Comparison of ENCODE assay signal across 12 cellular contexts in the genomic region with DNA sequence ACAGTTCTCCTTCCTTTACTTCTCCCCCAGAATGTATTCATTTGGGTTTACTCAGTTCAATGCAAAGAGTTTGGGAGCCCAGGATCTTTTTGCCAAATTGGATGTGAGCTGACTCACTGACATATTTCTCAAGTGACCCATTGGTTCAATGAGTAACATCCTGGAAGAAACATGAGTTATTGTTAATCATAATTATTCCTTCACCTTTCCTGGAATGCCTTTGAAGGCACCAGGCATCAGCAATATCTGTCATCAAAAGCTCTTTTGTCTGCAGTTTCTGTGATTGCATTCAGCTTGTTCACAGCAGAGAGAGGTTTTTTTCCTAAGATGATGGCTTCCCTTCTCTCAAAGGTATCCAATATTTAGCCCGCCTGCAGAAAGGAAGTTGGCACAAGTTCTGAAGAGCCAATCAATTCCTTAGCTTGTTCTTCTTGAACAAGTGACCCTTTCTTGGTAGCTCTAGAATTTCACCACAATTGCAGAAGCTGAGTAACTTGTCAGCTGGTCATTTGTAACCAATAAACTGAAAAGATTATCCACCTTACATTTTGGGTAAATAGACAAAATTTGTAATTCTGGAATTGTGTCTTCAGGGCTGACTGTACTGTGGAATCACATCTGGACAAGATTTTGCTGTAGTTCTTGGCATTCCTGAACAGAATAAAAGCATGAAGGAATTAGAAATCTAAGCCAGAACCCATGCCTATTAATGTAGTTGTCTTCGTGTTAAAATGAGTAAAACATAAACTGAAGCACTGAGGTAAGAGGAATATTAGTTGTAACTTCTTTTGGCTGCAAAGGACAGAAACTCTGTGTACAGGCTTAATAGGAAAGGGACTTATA.
DNase-seq lines count a peak whose midpoint lies in the region; ATAC-seq, FAIRE-seq and TF ChIP-seq lines count a peak whose summit lies in the region.
"Had no signal": no experiment of that assay in that cellular context is flagged by ENCODE, and none has a peak within 500 bp of the region (broad histone marks: within the 10 kb centered on the region; RNA-seq: fewer than 3 reads in every experiment).

No MANE protein-coding gene starts in this region.

- H3K4me1 ChIP-seq in Caco-2 (peaks cover 60% of the 10 kb centered on the region), esophagus muscularis mucosa (peaks cover 0 to 56% (median 43%) of the 10 kb centered on the region in 4 donors), parathyroid adenoma (no peaks in the 10 kb centered on the region), kidney (ENCODE audit: control insufficient read depth in 1 of 2, insufficient read depth in 1 of 2, low read depth in 1 of 2, low read length in 2 of 2) (peaks cover 0 to 2% of the 10 kb centered on the region in 2 donors)

- ATAC-seq in GM21825 (IDR thresholded peaks at IDR 0.05; ENCODE audit: unreplicated experiment) (no peak), GM18498 (IDR thresholded peaks at IDR 0.05; ENCODE audit: unreplicated experiment) (no peak)

- no peak for TF ChIP-seq EP300 in esophagus muscularis mucosa (IDR thresholded peaks at IDR 0.05)

- H3K4me2 ChIP-seq in parathyroid adenoma (ENCODE audit: low read length) = no peak overlapping the region

- H3K4me3 ChIP-seq in Caco-2 (ENCODE audit: low read depth, low read length) (no peak overlapping the region), esophagus muscularis mucosa (no peak overlapping the region), parathyroid adenoma (ENCODE audit: low read depth, low read length) (no peak overlapping the region), kidney (ENCODE audit: low read length in 2 of 2) (no peak overlapping the region), coronary artery (no peak overlapping the region)

- intact Hi-C loops in Caco-2 (cut with micrococcal nuclease; ENCODE audit: unreplicated experiment) (loop anchor here (1.0 to 2.0 kb wide), 3 partner anchors 8 to 127 kb away; a partner anchor contains a TSS), esophagus muscularis mucosa (cut with DNase I) (loop anchor here (5.0 kb wide), 1 partner anchor 129 kb away; a partner anchor contains a TSS), kidney (cut with DNase I) (no loop called here)

- H3K9ac ChIP-seq in parathyroid adenoma = no peak overlapping the region
- H3K9ac ChIP-seq in kidney (ENCODE audit: low read length in 2 of 2) = no peak overlapping the region

- POLR2A ChIA-PET in Caco-2 (lab: Charles Lee) = interaction anchor here (0.6 to 0.8 kb wide), 2 partner anchors 47 to 63 kb away, joined by 3 to 4 read pairs; no protein-coding TSS in a partner anchor

- H3K27me3 Mint-ChIP-seq in Caco-2 (ENCODE audit: insufficient read depth, unreplicated experiment) = no peaks in the 10 kb centered on the region

- no peaks in the 10 kb centered on the region for H3K79me2 ChIP-seq in parathyroid adenoma

- H3K27me3 ChIP-seq in Caco-2 (replicated peaks; ENCODE audit: control insufficient read depth, insufficient read depth, low read length) = no peaks in the 10 kb centered on the region
- H3K27me3 ChIP-seq in esophagus muscularis mucosa = no peaks in the 10 kb centered on the region
- no peaks in the 10 kb centered on the region for H3K27me3 ChIP-seq in parathyroid adenoma (ENCODE audit: control insufficient read depth, insufficient read depth, low read length)

- FAIRE-seq in kidney (lab: Jason Lieb, UNC) = no peak

- peak overlapping the region; percentile 92 for H3K27ac Mint-ChIP-seq in Caco-2 (ENCODE audit: unreplicated experiment)

- CTCF ChIA-PET in Caco-2 (lab: Charles Lee) = no interaction called here

- peaks cover 53% of the 10 kb centered on the region for H3K4me1 Mint-ChIP-seq in Caco-2 (ENCODE audit: low read depth, unreplicated experiment)

- WGBS in esophagus muscularis mucosa = 29% methylated on average over 2 of the region's 2 CpGs

- peak overlapping the region; percentile 31 to 75 (median 52) for H3K27ac ChIP-seq in esophagus muscularis mucosa (replicated peaks in 1 of 4)
- no peak overlapping the region for H3K27ac ChIP-seq in parathyroid adenoma
- no peak overlapping the region for H3K27ac ChIP-seq in kidney (ENCODE audit: low read depth in 2 of 2, low read length in 2 of 2)
- H3K27ac ChIP-seq in coronary artery = peak overlapping the region in 1 of 2 donors; percentile 28
- H3K27ac ChIP-seq: WERI-Rb-1 had no signal

- TF ChIP-seq CTCF in Caco-2 (IDR thresholded peaks at IDR 0.05; ENCODE audit: insufficient read depth in 1 of 2, low read depth in 1 of 2, low read length in 1 of 2, severe bottlenecking in 1 of 2, unreplicated experiment in 1 of 2) (no peak), esophagus muscularis mucosa (IDR thresholded peaks at IDR 0.05) (no peak), parathyroid adenoma (IDR thresholded peaks at IDR 0.05) (no peak), kidney (IDR thresholded peaks at IDR 0.05; ENCODE audit: borderline replicate concordance, extremely low read depth, insufficient read depth) (no peak), coronary artery (IDR thresholded peaks at IDR 0.05) (no peak)

- H3K9me3 ChIP-seq in Caco-2 = peaks cover 9% of the 10 kb centered on the region
- H3K9me3 ChIP-seq in esophagus muscularis mucosa = no peaks in the 10 kb centered on the region
- H3K9me3 ChIP-seq in parathyroid adenoma (ENCODE audit: control insufficient read depth, low read length) = no peaks in the 10 kb centered on the region
- H3K9me3 ChIP-seq in kidney (ENCODE audit: control insufficient read depth in 1 of 2, low read length in 2 of 2) = no peaks in the 10 kb centered on the region

- DNase-seq in Caco-2 (peak in 1 of 2 experiments; percentile 50), RKO (ENCODE audit: low spot score) (peak; percentile 95), esophagus muscularis mucosa (ENCODE audit: extremely low spot score) (no peak), kidney (no peak), coronary artery (ENCODE audit: low spot score) (no peak)
- DNase-seq: activated gamma-delta T cell treated with Interleukin-2 at 50 U/mL for 16 hours, glutamatergic neuron, NCI-H774, WERI-Rb-1 had no signal

- H2AFZ ChIP-seq in parathyroid adenoma = peak overlapping the region; percentile 22

- TF ChIP-seq POLR2A in esophagus muscularis mucosa (IDR thresholded peaks at IDR 0.05; ENCODE audit: low read depth) = no peak

- H3K36me3 Mint-ChIP-seq in Caco-2 (ENCODE audit: insufficient read depth, unreplicated experiment) = peaks cover 53% of the 10 kb centered on the region

- peak overlapping the region; percentile 36 for H3K4me3 Mint-ChIP-seq in Caco-2 (ENCODE audit: unreplicated experiment)

- H3K9me3 Mint-ChIP-seq in Caco-2 (ENCODE audit: unreplicated experiment) = peaks cover 25% of the 10 kb centered on the region

- H3K36me3 ChIP-seq in Caco-2 (ENCODE audit: control insufficient read depth, insufficient read depth, low read length) = no peaks in the 10 kb centered on the region; the same call in 1 of the 2 replicates
- H3K36me3 ChIP-seq in esophagus muscularis mucosa = no peaks in the 10 kb centered on the region
- H3K36me3 ChIP-seq in parathyroid adenoma (ENCODE audit: control insufficient read depth, insufficient read depth, low read length) = no peaks in the 10 kb centered on the region
- no peaks in the 10 kb centered on the region for H3K36me3 ChIP-seq in kidney (ENCODE audit: control insufficient read depth in 1 of 2, insufficient read depth in 2 of 2, low read length in 2 of 2)
- H3K36me3 ChIP-seq: WERI-Rb-1 had no signal

- BruUV-seq in Caco-2 (replicated peaks; lab: Mats Ljungman, UMichigan) = TSS peak; percentile 34

Comparison
In these comparisons a context has a peak if more than half of its experiments do, and no peak if none do; other contexts are left out.
1. H3K27ac ChIP-seq: peak in esophagus muscularis mucosa (4 of 4); none in parathyroid adenoma (single experiment) and kidney (0 of 2).